Comparison of ENCODE assay signal across 6 cellular contexts in the genomic region with DNA sequence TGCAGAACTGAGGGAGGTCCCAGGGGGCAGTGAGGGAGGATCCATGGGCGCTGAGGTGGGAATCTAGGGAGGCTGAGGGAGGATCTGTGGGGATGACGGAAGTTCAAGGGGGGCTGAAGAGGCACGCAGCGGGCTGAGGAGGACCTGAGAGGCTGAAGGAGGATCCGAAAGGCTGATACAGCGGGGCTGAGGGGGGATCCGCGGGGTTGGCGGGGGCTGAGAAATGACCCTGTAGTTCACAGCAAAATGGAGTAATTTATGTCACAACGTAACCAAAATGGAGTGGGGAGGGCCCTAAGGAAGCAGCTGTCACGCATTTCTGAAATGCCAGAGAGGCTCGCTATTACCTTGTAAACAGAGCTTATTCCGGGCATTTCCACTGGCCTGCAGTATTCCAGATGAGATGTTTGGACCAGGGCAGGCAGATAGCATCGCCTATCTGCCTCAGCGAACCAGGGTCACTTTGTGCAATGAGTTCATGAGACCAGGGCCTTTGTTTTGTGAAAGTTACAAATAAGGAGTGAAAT. TPM values are rescaled to one million over a fixed set of nuclear protein-coding genes. Genes with fewer than 3 reads are reported as not detected.
DNase-seq lines count a peak whose midpoint lies in the region; ATAC-seq and TF ChIP-seq lines count a peak whose summit lies in the region.

No MANE protein-coding gene starts in this region.

- TF ChIP-seq CTCF in brain microvascular endothelial cell (IDR thresholded peaks at IDR 0.05; ENCODE audit: low read depth, low read length, missing control alignments), result no peak
- TF ChIP-seq CTCF in nephron (IDR thresholded peaks at IDR 0.05; ENCODE audit: unreplicated experiment in 3 of 3), result no peak
- TF ChIP-seq CTCF in omental fat pad (IDR thresholded peaks at IDR 0.05), result no peak

- peaks cover 6% of the 10 kb centered on the region for H3K36me3 ChIP-seq in brain microvascular endothelial cell (replicated peaks)

- peaks cover 13% of the 10 kb centered on the region for H3K4me1 Mint-ChIP-seq in nephron

- H3K36me3 Mint-ChIP-seq in nephron (ENCODE audit: low read depth), result peaks cover 9% of the 10 kb centered on the region

- no peaks in the 10 kb centered on the region for H3K9me3 Mint-ChIP-seq in nephron

- no peak for ATAC-seq in omental fat pad (ENCODE audit: low FRiP score)

- peak overlapping the region; percentile 93 for H3K4me3 ChIP-seq in brain microvascular endothelial cell (ENCODE audit: low read depth, low read length)

- H3K27me3 ChIP-seq in brain microvascular endothelial cell (replicated peaks), result no peaks in the 10 kb centered on the region

- H3K4me3 Mint-ChIP-seq in nephron, result peak overlapping the region; percentile 90 to 98 (median 95)

- H3K27ac Mint-ChIP-seq in nephron, result peak overlapping the region; percentile 77 to 96 (median 96)

- DNase-seq in SIG-M5 treated with dmso at 0.1 percent for 504 hours (lab: John Stamatoyannopoulos, UW; ENCODE audit: unreplicated experiment) (peak; percentile 26), SIG-M5 (lab: John Stamatoyannopoulos, UW) (no peak), brain microvascular endothelial cell (no peak), omental fat pad (ENCODE audit: low spot score) (no peak), NCI-H774 (lab: John Stamatoyannopoulos, UW) (no peak)

- no peak overlapping the region for H3K27ac ChIP-seq in brain microvascular endothelial cell

- H3K27me3 Mint-ChIP-seq in nephron (ENCODE audit: low read depth), result peaks cover under 1% of the 10 kb centered on the region

- in situ Hi-C loops in brain microvascular endothelial cell (cut with HindIII; ENCODE audit: low pct_ligation_motif_present, low sequenced_read_pairs), result no loop called here

RNA-seq across cellular contexts. Expression of gene MRPL55, which starts 0.9 kb away (rescaled TPM):
- total RNA-seq in omental fat pad, result 10 to 100 TPM; 47.1 to 95.5 (median 71.7) TPM

RNA-seq across cellular contexts. Expression of gene C1orf35, which starts 6.9 kb away (rescaled TPM):
- 10 to 100 TPM in 2 of 4 donors, 1 to 10 TPM in 2; 5.1 to 17.2 (median 8.8) TPM for total RNA-seq in omental fat pad

RNA-seq across cellular contexts. Expression of gene ARF1, which starts 27.5 kb away (rescaled TPM):
- 100 to 1,000 TPM; 273 to 440 (median 369) TPM for total RNA-seq in omental fat pad

RNA-seq across cellular contexts. Expression of gene GUK1, which starts 30.1 kb away (rescaled TPM):
- total RNA-seq in omental fat pad, result 100 to 1,000 TPM; 285 to 404 (median 308) TPM

RNA-seq across cellular contexts. Expression of gene GJC2, which starts 39.7 kb away (rescaled TPM):
- 1 to 10 TPM; 1.9 to 5.5 (median 2.9) TPM for total RNA-seq in omental fat pad
